In genomic region chr17:4004517-4005295, GRCh38 we compare ENCODE assay signal across 8 cellular contexts. TPM values are rescaled to one million over a fixed set of nuclear protein-coding genes. Genes with fewer than 3 reads are reported as not detected.
DNase-seq lines count a peak whose midpoint lies in the region; ATAC-seq lines count a peak whose summit lies in the region.

No MANE protein-coding gene starts in this region.

- H3K27me3 Mint-ChIP-seq in activated CD8-positive, alpha-beta T cell treated with anti-CD3 and anti-CD28 coated beads, Interleukin-2, amount 10 ng/mL, durations not matched to agents 7 days and 5 days (ENCODE audit: low read depth), result peaks cover 2% of the 10 kb centered on the region
- no peaks in the 10 kb centered on the region for H3K27me3 Mint-ChIP-seq in effector memory CD8-positive, alpha-beta T cell
- no peaks in the 10 kb centered on the region for H3K27me3 Mint-ChIP-seq in naive thymus-derived CD8-positive, alpha-beta T cell

- H3K27ac Mint-ChIP-seq in activated CD8-positive, alpha-beta T cell treated with anti-CD3 and anti-CD28 coated beads, Interleukin-2, amount 10 ng/mL, durations not matched to agents 7 days and 5 days, result no peak overlapping the region
- peak overlapping the region; percentile 52 to 69 for H3K27ac Mint-ChIP-seq in effector memory CD8-positive, alpha-beta T cell
- peak overlapping the region in 6 of 10 donors; percentile 1 to 75 (median 48) for H3K27ac Mint-ChIP-seq in naive thymus-derived CD8-positive, alpha-beta T cell

- POLR2A ChIA-PET in activated CD8-positive, alpha-beta T cell treated with anti-CD3 and anti-CD28 coated beads, Interleukin-2, amount 10 ng/mL, durations not matched to agents 7 days and 5 days (lab: Charles Lee), result interaction anchor here (0.9 kb wide), 1 partner anchor 88 kb away, joined by 3 read pairs; the partner anchor contains the start of gene P2RX1
- POLR2A ChIA-PET in naive thymus-derived CD8-positive, alpha-beta T cell (lab: Charles Lee), result interaction anchor here (0.9 to 1.2 kb wide), 2 partner anchors 40 to 43 kb away, joined by 3 read pairs; no protein-coding TSS in a partner anchor

- peaks cover 3% of the 10 kb centered on the region for H3K4me1 Mint-ChIP-seq in activated CD8-positive, alpha-beta T cell treated with anti-CD3 and anti-CD28 coated beads, Interleukin-2, amount 10 ng/mL, durations not matched to agents 7 days and 5 days (ENCODE audit: low read depth)
- peaks cover 7 to 10% of the 10 kb centered on the region in 2 donors for H3K4me1 Mint-ChIP-seq in effector memory CD8-positive, alpha-beta T cell (ENCODE audit: low read depth in 2 of 2)
- peaks cover 7 to 12% (median 11%) of the 10 kb centered on the region in 4 donors for H3K4me1 Mint-ChIP-seq in naive thymus-derived CD8-positive, alpha-beta T cell

- CTCF ChIA-PET in activated CD8-positive, alpha-beta T cell treated with anti-CD3 and anti-CD28 coated beads, Interleukin-2, amount 10 ng/mL, durations not matched to agents 7 days and 5 days (lab: Charles Lee), result interaction anchor here (0.6 to 6.6 kb wide), 17 partner anchors 9 to 277 kb away, joined by 3 to 69 read pairs (median 4); partner anchors contain the start of genes ATP2A3, NCBP3 and P2RX1

- DNase-seq in EL (peak; percentile 21), NCI-H2171 treated with DMSO at 0.1 percent for 48 hours (lab: John Stamatoyannopoulos, UW) (peak; percentile 43), superior temporal gyrus (ENCODE audit: extremely low spot score) (peak; percentile 51)
- DNase-seq in activated CD8-positive, alpha-beta T cell treated with anti-CD3 and anti-CD28 coated beads, Interleukin-2, amount 10 ng/mL, durations not matched to agents 7 days and 5 days, result peak; percentile 64
- peak; percentile 51 to 57 (median 52) for DNase-seq in effector memory CD8-positive, alpha-beta T cell
- DNase-seq in naive thymus-derived CD8-positive, alpha-beta T cell, result peak; percentile 35 to 75 (median 66)

- ATAC-seq in activated CD8-positive, alpha-beta T cell treated with anti-CD3 and anti-CD28 coated beads, Interleukin-2, amount 10 ng/mL, durations not matched to agents 7 days and 5 days, result peak; percentile 77
- peak; percentile 76 for ATAC-seq in effector memory CD8-positive, alpha-beta T cell (replicated peaks)
- peak; percentile 86 for ATAC-seq in naive thymus-derived CD8-positive, alpha-beta T cell
- ATAC-seq in GM18868 (IDR thresholded peaks at IDR 0.05; ENCODE audit: unreplicated experiment), result no peak
- no peak for ATAC-seq in GM19395 (IDR thresholded peaks at IDR 0.05; ENCODE audit: unreplicated experiment)

- no peak overlapping the region for H3K4me3 Mint-ChIP-seq in activated CD8-positive, alpha-beta T cell treated with anti-CD3 and anti-CD28 coated beads, Interleukin-2, amount 10 ng/mL, durations not matched to agents 7 days and 5 days
- no peak overlapping the region for H3K4me3 Mint-ChIP-seq in effector memory CD8-positive, alpha-beta T cell
- no peak overlapping the region for H3K4me3 Mint-ChIP-seq in naive thymus-derived CD8-positive, alpha-beta T cell

- no peaks in the 10 kb centered on the region for H3K9me3 Mint-ChIP-seq in activated CD8-positive, alpha-beta T cell treated with anti-CD3 and anti-CD28 coated beads, Interleukin-2, amount 10 ng/mL, durations not matched to agents 7 days and 5 days (ENCODE audit: insufficient read depth)
- no peaks in the 10 kb centered on the region for H3K9me3 Mint-ChIP-seq in effector memory CD8-positive, alpha-beta T cell
- no peaks in the 10 kb centered on the region for H3K9me3 Mint-ChIP-seq in naive thymus-derived CD8-positive, alpha-beta T cell

- peaks cover 27% of the 10 kb centered on the region for H3K36me3 Mint-ChIP-seq in activated CD8-positive, alpha-beta T cell treated with anti-CD3 and anti-CD28 coated beads, Interleukin-2, amount 10 ng/mL, durations not matched to agents 7 days and 5 days (ENCODE audit: low read depth)
- H3K36me3 Mint-ChIP-seq in effector memory CD8-positive, alpha-beta T cell (ENCODE audit: insufficient read depth), result peaks cover 46% of the 10 kb centered on the region
- peaks cover 0 to 37% (median 11%) of the 10 kb centered on the region in 3 donors for H3K36me3 Mint-ChIP-seq in naive thymus-derived CD8-positive, alpha-beta T cell

RNA-seq across cellular contexts. Expression of gene ATP2A3, which starts 40.5 kb away (rescaled TPM):
- total RNA-seq in activated CD8-positive, alpha-beta T cell treated with anti-CD3 and anti-CD28 coated beads, Interleukin-2, amount 10 ng/mL, durations not matched to agents 7 days and 5 days, result 100 to 1,000 TPM; 341 to 354 TPM
- 100 to 1,000 TPM; 140 to 144 TPM for total RNA-seq in naive thymus-derived CD8-positive, alpha-beta T cell
- 10 to 100 TPM; 37.4 to 71.3 (median 47.7) TPM for polyA plus RNA-seq in naive thymus-derived CD8-positive, alpha-beta T cell

Comparison
In these comparisons a context has a peak if more than half of its experiments do, and no peak if none do; other contexts are left out.
1. ATAC-seq: peak in activated CD8-positive, alpha-beta T cell treated with anti-CD3 and anti-CD28 coated beads, Interleukin-2, amount 10 ng/mL, durations not matched to agents 7 days and 5 days (single experiment), effector memory CD8-positive, alpha-beta T cell (single experiment) and naive thymus-derived CD8-positive, alpha-beta T cell (2 of 2); none in GM18868 (single experiment) and GM19395 (single experiment).
2. Peak in every context shown above with its lines, with median percentiles within 50 percentile points of each other: DNase-seq.